Comparison of ENCODE assay signal across 22 cellular contexts in genomic region chr5:104016650-104017049, GRCh38.
DNase-seq lines count a peak whose midpoint lies in the region; ATAC-seq and TF ChIP-seq lines count a peak whose summit lies in the region.
"Had no signal": no experiment of that assay in that cellular context is flagged by ENCODE, and none has a peak within 500 bp of the region (broad histone marks: within the 10 kb centered on the region; RNA-seq: fewer than 3 reads in every experiment).

No MANE protein-coding gene starts in this region.

- in situ Hi-C loops in brain microvascular endothelial cell (cut with HindIII; ENCODE audit: low pct_ligation_motif_present, low sequenced_read_pairs), result no loop called here

- DNase-seq in EH (ENCODE audit: low read depth), result peak; percentile 80
- peak; percentile 73 for DNase-seq in LHCN-M2 (ENCODE audit: low read depth)
- peak; percentile 15 for DNase-seq in brain microvascular endothelial cell
- DNase-seq in non-pigmented ciliary epithelial cell (ENCODE audit: low read depth), result peak; percentile 2
- no peak for DNase-seq in HEK293T (ENCODE audit: extremely low spot score)
- no peak for DNase-seq in cerebellum (ENCODE audit: low spot score)
- no peak for DNase-seq in T-helper 1 cell
- DNase-seq: activated CD4-positive, alpha-beta T cell treated with anti-CD3 and anti-CD28 coated beads for 48 hours; CD8-positive, alpha-beta memory T cell; DMS53; erythroblast; glutamatergic neuron; left colon; NCI-H1417 treated with DMSO at 0.1 percent for 48 hours; NCI-H524 treated with DMSO at 0.1 percent for 48 hours; stimulated activated CD4-positive, alpha-beta T cell treated with anti-CD3 and anti-CD28 coated beads, Interleukin-1b, Interleukin-23, amount 100 ng/mL, for 48 hours had no signal

- POLR2A ChIA-PET in HEK293T (lab: Yijun Ruan, JAX), result no interaction called here

- CTCF ChIA-PET in HEK293T (lab: Yijun Ruan, JAX), result no interaction called here

- H3K36me3 ChIP-seq in brain microvascular endothelial cell (replicated peaks), result no peaks in the 10 kb centered on the region
- H3K36me3 ChIP-seq: thoracic aorta had no signal

- H3K4me3 ChIP-seq in brain microvascular endothelial cell (ENCODE audit: low read depth, low read length), result no peak overlapping the region
- H3K4me3 ChIP-seq: thoracic aorta had no signal

- TF ChIP-seq CTCF in brain microvascular endothelial cell (IDR thresholded peaks at IDR 0.05; ENCODE audit: low read depth, low read length, missing control alignments), result no peak

- H3K27me3 ChIP-seq in brain microvascular endothelial cell (replicated peaks), result no peaks in the 10 kb centered on the region

- no peak for ATAC-seq in GM18519 (IDR thresholded peaks at IDR 0.05; ENCODE audit: low FRiP score, unreplicated experiment)
- ATAC-seq: HepG2; left colon; natural killer cell treated with Interleukin-12 subunit alpha and Interleukin-12 subunit beta and Interleukin-15 and Interleukin-18, amount 100 ng/mL, for 72 hours; Right ventricle myocardium inferior; stimulated activated memory B cell treated with anti-CD40 and anti-IgM and Interleukin-4, amounts not matched to agents 10 μg/mL and 1 μg/mL and 100 μg/mL, for 72 hours had no signal

- no peak overlapping the region for H3K27ac ChIP-seq in brain microvascular endothelial cell
- H3K27ac ChIP-seq: thoracic aorta had no signal

TF ChIP-seq in HEK293T, 16 proteins besides CTCF, POLR2A, EP300 and RAD21:
- TF ChIP-seq BHLHE40 (IDR thresholded peaks at IDR 0.05; ENCODE audit: borderline replicate concordance) (no peak), ARNT (IDR thresholded peaks at IDR 0.05) (no peak), FOXM1 (IDR thresholded peaks at IDR 0.05; ENCODE audit: borderline replicate concordance) (no peak), SP1 (IDR thresholded peaks at IDR 0.05) (no peak), FOXA1 (IDR thresholded peaks at IDR 0.05) (no peak), LEF1 (IDR thresholded peaks at IDR 0.05; ENCODE audit: borderline replicate concordance) (no peak), ELF4 (IDR thresholded peaks at IDR 0.05) (no peak), L3MBTL2 (conservative IDR thresholded peaks at IDR 0.05) (no peak), FOXK2 (IDR thresholded peaks at IDR 0.05) (no peak), SUZ12 (IDR thresholded peaks at IDR 0.05) (no peak), PKNOX1 (IDR thresholded peaks at IDR 0.05) (no peak), NFRKB (IDR thresholded peaks at IDR 0.05) (no peak), HDGF (IDR thresholded peaks at IDR 0.05; ENCODE audit: borderline replicate concordance) (no peak), CTBP1 (IDR thresholded peaks at IDR 0.05; ENCODE audit: borderline replicate concordance) (no peak), ZNF384 (IDR thresholded peaks at IDR 0.05) (no peak), TARDBP (IDR thresholded peaks at IDR 0.05) (no peak)

Comparison
In these comparisons a context has a peak if more than half of its experiments do, and no peak if none do; other contexts are left out.
1. DNase-seq: peak in EH (single experiment), LHCN-M2 (single experiment), brain microvascular endothelial cell (single experiment) and non-pigmented ciliary epithelial cell (single experiment); none in HEK293T (single experiment), cerebellum (single experiment) and T-helper 1 cell (0 of 5).